1 cellular context compared by ENCODE assay signal in the genomic region with DNA sequence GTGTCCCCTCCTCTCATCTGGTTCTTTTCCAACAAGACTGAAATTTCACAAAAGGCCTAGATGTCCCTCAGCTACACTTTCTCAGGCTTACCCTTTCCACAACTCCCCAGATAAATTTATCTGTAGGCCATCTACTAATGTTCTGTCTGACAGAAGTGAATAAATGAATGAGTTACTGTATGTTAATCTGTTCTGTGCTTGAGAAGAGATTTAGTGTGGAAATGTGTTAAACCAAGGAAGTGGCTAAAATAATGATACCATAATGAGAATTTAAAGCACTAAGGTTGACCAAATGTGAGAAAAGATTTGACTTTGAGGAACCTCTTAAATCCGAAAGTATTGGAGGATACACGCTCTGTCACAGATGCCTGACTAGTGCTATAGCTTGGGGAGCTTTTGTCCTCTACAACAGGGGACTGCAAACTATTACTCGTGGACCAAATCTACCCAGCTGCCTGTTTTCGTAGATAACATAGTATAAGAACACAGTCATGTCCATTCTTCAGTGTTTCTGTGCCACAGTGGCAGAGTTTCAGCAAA.
TF ChIP-seq lines count a peak whose summit lies in the region.

No MANE protein-coding gene starts in this region.

TF ChIP-seq in SK-N-SH, 30 proteins besides CTCF, POLR2A, EP300 and RAD21 (continued from another document):
- TF ChIP-seq, protein P1, sequence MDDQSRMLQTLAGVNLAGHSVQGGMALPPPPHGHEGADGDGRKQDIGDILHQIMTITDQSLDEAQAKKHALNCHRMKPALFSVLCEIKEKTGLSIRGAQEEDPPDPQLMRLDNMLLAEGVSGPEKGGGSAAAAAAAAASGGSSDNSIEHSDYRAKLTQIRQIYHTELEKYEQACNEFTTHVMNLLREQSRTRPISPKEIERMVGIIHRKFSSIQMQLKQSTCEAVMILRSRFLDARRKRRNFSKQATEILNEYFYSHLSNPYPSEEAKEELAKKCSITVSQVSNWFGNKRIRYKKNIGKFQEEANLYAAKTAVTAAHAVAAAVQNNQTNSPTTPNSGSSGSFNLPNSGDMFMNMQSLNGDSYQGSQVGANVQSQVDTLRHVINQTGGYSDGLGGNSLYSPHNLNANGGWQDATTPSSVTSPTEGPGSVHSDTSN (IDR thresholded peaks at IDR 0.05), result no peak
- TF ChIP-seq FOSL2 (IDR thresholded peaks at IDR 0.05; ENCODE audit: borderline replicate concordance, low read depth), result no peak
- TF ChIP-seq, protein P2, sequence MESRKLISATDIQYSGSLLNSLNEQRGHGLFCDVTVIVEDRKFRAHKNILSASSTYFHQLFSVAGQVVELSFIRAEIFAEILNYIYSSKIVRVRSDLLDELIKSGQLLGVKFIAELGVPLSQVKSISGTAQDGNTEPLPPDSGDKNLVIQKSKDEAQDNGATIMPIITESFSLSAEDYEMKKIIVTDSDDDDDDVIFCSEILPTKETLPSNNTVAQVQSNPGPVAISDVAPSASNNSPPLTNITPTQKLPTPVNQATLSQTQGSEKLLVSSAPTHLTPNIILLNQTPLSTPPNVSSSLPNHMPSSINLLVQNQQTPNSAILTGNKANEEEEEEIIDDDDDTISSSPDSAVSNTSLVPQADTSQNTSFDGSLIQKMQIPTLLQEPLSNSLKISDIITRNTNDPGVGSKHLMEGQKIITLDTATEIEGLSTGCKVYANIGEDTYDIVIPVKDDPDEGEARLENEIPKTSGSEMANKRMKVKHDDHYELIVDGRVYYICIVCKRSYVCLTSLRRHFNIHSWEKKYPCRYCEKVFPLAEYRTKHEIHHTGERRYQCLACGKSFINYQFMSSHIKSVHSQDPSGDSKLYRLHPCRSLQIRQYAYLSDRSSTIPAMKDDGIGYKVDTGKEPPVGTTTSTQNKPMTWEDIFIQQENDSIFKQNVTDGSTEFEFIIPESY (IDR thresholded peaks at IDR 0.05; ENCODE audit: borderline replicate concordance, low read depth), result no peak
- no peak for TF ChIP-seq FOXM1 (IDR thresholded peaks at IDR 0.05; ENCODE audit: low read depth)
- TF ChIP-seq NFIC (IDR thresholded peaks at IDR 0.05; ENCODE audit: borderline replicate concordance), result no peak
- TF ChIP-seq MXI1 (IDR thresholded peaks at IDR 0.05; ENCODE audit: low read depth, low read length), result no peak
- TF ChIP-seq YY1 (IDR thresholded peaks at IDR 0.05; ENCODE audit: low read depth), result no peak
- TF ChIP-seq, protein P3, sequence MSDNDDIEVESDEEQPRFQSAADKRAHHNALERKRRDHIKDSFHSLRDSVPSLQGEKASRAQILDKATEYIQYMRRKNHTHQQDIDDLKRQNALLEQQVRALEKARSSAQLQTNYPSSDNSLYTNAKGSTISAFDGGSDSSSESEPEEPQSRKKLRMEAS (IDR thresholded peaks at IDR 0.05; ENCODE audit: low read depth), result no peak
TF ChIP-seq in SK-N-SH: peak in this region for 0.
